In genomic region chr1:169468982-169469381, GRCh38 we compare ENCODE assay signal across 22 cellular contexts. TPM values are rescaled to one million over a fixed set of nuclear protein-coding genes. Genes with fewer than 3 reads are reported as not detected.
"Had no signal": no experiment of that assay in that cellular context is flagged by ENCODE, and none has a peak within 500 bp of the region (broad histone marks: within the 10 kb centered on the region; RNA-seq: fewer than 3 reads in every experiment).

No MANE protein-coding gene starts in this region.

- H3K27me3 Mint-ChIP-seq: activated CD8-positive, alpha-beta T cell treated with anti-CD3 and anti-CD28 coated beads for 36 hours; activated naive CD4-positive, alpha-beta T cell treated with anti-CD3 and anti-CD28 coated beads, Interleukin-2, amount 50 U/mL, for 24 hours; stimulated activated naive CD8-positive, alpha-beta T cell treated with anti-CD3 and anti-CD28 coated beads, Interleukin-15, Interleukin-2, amounts not matched to agents 100 ng/mL and 50 ng/mL, for 24 hours had no signal

- H3K36me3 Mint-ChIP-seq: activated naive CD4-positive, alpha-beta T cell treated with anti-CD3 and anti-CD28 coated beads, Interleukin-2, amount 50 U/mL, for 24 hours had no signal

- H3K4me1 Mint-ChIP-seq: activated naive CD4-positive, alpha-beta T cell treated with anti-CD3 and anti-CD28 coated beads, Interleukin-2, amount 50 U/mL, for 24 hours; nephron had no signal

- H3K27me3 ChIP-seq: adrenal gland, colonic mucosa, right atrium auricular region, upper lobe of left lung had no signal

- H3K36me3 ChIP-seq: adrenal gland, colonic mucosa had no signal

- H3K27ac ChIP-seq: adrenal gland, colonic mucosa, right atrium auricular region, upper lobe of left lung had no signal

- DNase-seq: activated CD4-positive, alpha-beta T cell treated with anti-CD3 and anti-CD28 coated beads for 48 hours; activated CD8-positive, alpha-beta memory T cell treated with anti-CD3 and anti-CD28 coated beads, Interleukin-2, amount 50 U/mL, for 4 hours; activated CD8-positive, alpha-beta T cell treated with anti-CD3 and anti-CD28 coated beads for 36 hours; activated effector memory CD4-positive, alpha-beta T cell treated with anti-CD3 and anti-CD28 coated beads, Interleukin-2, amount 50 U/mL, for 16 hours; activated T-cell treated with anti-CD3 and anti-CD28 coated beads, Interleukin-2, amount 50 U/mL, for 48 hours; adrenal gland; caudate nucleus; colonic mucosa; foreskin melanocyte; head of caudate nucleus; kidney glomerular epithelial cell; occipital lobe; small intestine; stimulated activated CD4-positive, alpha-beta T cell treated with anti-CD3 and anti-CD28 coated beads, Interleukin-4, amount 100 ng/mL, for 24 hours; upper lobe of left lung had no signal

- H3K9me3 ChIP-seq: adrenal gland, colonic mucosa, right atrium auricular region, upper lobe of left lung had no signal

- H3K27ac Mint-ChIP-seq: activated CD8-positive, alpha-beta T cell treated with anti-CD3 and anti-CD28 coated beads for 36 hours; activated naive CD4-positive, alpha-beta T cell treated with anti-CD3 and anti-CD28 coated beads, Interleukin-2, amount 50 U/mL, for 24 hours; nephron; stimulated activated naive CD8-positive, alpha-beta T cell treated with anti-CD3 and anti-CD28 coated beads, Interleukin-15, Interleukin-2, amounts not matched to agents 100 ng/mL and 50 ng/mL, for 24 hours had no signal

- ATAC-seq: activated CD8-positive, alpha-beta T cell treated with anti-CD3 and anti-CD28 coated beads for 36 hours; esophagus mucosa had no signal

- H3K4me3 Mint-ChIP-seq: activated CD8-positive, alpha-beta T cell treated with anti-CD3 and anti-CD28 coated beads for 36 hours; activated naive CD4-positive, alpha-beta T cell treated with anti-CD3 and anti-CD28 coated beads, Interleukin-2, amount 50 U/mL, for 24 hours; nephron; stimulated activated naive CD8-positive, alpha-beta T cell treated with anti-CD3 and anti-CD28 coated beads, Interleukin-15, Interleukin-2, amounts not matched to agents 100 ng/mL and 50 ng/mL, for 24 hours had no signal

- H3K4me1 ChIP-seq: colonic mucosa, right atrium auricular region, upper lobe of left lung had no signal

- H3K9me3 Mint-ChIP-seq: activated CD8-positive, alpha-beta T cell treated with anti-CD3 and anti-CD28 coated beads for 36 hours; activated naive CD4-positive, alpha-beta T cell treated with anti-CD3 and anti-CD28 coated beads, Interleukin-2, amount 50 U/mL, for 24 hours; nephron; stimulated activated naive CD8-positive, alpha-beta T cell treated with anti-CD3 and anti-CD28 coated beads, Interleukin-15, Interleukin-2, amounts not matched to agents 100 ng/mL and 50 ng/mL, for 24 hours had no signal

- H3K4me3 ChIP-seq: adrenal gland, colonic mucosa, right atrium auricular region, upper lobe of left lung had no signal

RNA-seq across cellular contexts. Expression of gene CCDC181, which starts 41.7 kb away (rescaled TPM):
- total RNA-seq: activated CD8-positive, alpha-beta T cell treated with anti-CD3 and anti-CD28 coated beads for 36 hours; colonic mucosa; esophagus mucosa; lower leg skin; T-helper 1 cell treated with Interleukin-12 subunit alpha and Interleukin-12 subunit beta and Interleukin-4 antibody, amounts not matched to agents 30 ng/mL and 1 ng/mL, for 36 hours had no signal
